ENCODE assay signal across 20 cellular contexts in genomic region chrX:48826135-48826875, GRCh38. TPM values are rescaled to one million over a fixed set of nuclear protein-coding genes. Genes with fewer than 3 reads are reported as not detected.
DNase-seq lines count a peak whose midpoint lies in the region; ATAC-seq and TF ChIP-seq lines count a peak whose summit lies in the region.
"Had no signal": no experiment of that assay in that cellular context is flagged by ENCODE, and none has a peak within 500 bp of the region (broad histone marks: within the 10 kb centered on the region; RNA-seq: fewer than 3 reads in every experiment).

TSS of gene ERAS (plus strand) at chrX:48826513. CDS start at chrX:48829124, 2,611 bp downstream.

- no peak within 1 kb of the TSS for H3K4me3 Mint-ChIP-seq in activated CD4-positive, alpha-beta memory T cell treated with anti-CD3 and anti-CD28 coated beads for 36 hours
- H3K4me3 Mint-ChIP-seq in activated CD4-positive, alpha-beta memory T cell treated with anti-CD3 and anti-CD28 coated beads, Interleukin-2, amount 10 ng/mL, durations not matched to agents 7 days and 5 days, result no peak within 1 kb of the TSS
- peak within 1 kb of the TSS in 3 of 4 donors; percentile 44 to 47 (median 45) for H3K4me3 Mint-ChIP-seq in IgD-negative memory B cell
- H3K4me3 Mint-ChIP-seq in effector memory CD8-positive, alpha-beta T cell, result peak within 1 kb of the TSS; percentile 66 to 81
- peak within 1 kb of the TSS; percentile 66 for H3K4me3 Mint-ChIP-seq in stimulated activated effector memory CD8-positive, alpha-beta T cell treated with anti-CD3 and anti-CD28 coated beads, Interleukin-12 subunit alpha, Interleukin-12 subunit beta, amount 100 ng/mL, for 72 hours

- intact Hi-C loops in activated CD4-positive, alpha-beta memory T cell treated with anti-CD3 and anti-CD28 coated beads for 36 hours (cut with micrococcal nuclease), result no loop called here

- no peak within 1 kb of the TSS for H3K23ac ChIP-seq in neuronal stem cell (ENCODE audit: low read depth, low read length, poor library complexity)

- H3K79me1 ChIP-seq in neuronal stem cell (ENCODE audit: low read depth, low read length), result no peaks in the 10 kb centered on the region

- no peaks in the 10 kb centered on the region for H3K9me3 Mint-ChIP-seq in activated CD4-positive, alpha-beta memory T cell treated with anti-CD3 and anti-CD28 coated beads for 36 hours
- no peaks in the 10 kb centered on the region for H3K9me3 Mint-ChIP-seq in activated CD4-positive, alpha-beta memory T cell treated with anti-CD3 and anti-CD28 coated beads, Interleukin-2, amount 10 ng/mL, durations not matched to agents 7 days and 5 days
- no peaks in the 10 kb centered on the region for H3K9me3 Mint-ChIP-seq in IgD-negative memory B cell
- no peaks in the 10 kb centered on the region for H3K9me3 Mint-ChIP-seq in effector memory CD8-positive, alpha-beta T cell
- no peaks in the 10 kb centered on the region for H3K9me3 Mint-ChIP-seq in stimulated activated effector memory CD8-positive, alpha-beta T cell treated with anti-CD3 and anti-CD28 coated beads, Interleukin-12 subunit alpha, Interleukin-12 subunit beta, amount 100 ng/mL, for 72 hours

- no peak within 1 kb of the TSS for H3K9ac ChIP-seq in neuronal stem cell (ENCODE audit: low read depth, low read length, poor library complexity)
- H3K9ac ChIP-seq: GM23248 had no signal

- no peak within 1 kb of the TSS for H2BK12ac ChIP-seq in neuronal stem cell (ENCODE audit: low read length)

- no peak for TF ChIP-seq EP300 in suprapubic skin (IDR thresholded peaks at IDR 0.05)

- H4K8ac ChIP-seq in neuronal stem cell (ENCODE audit: low read depth, low read length), result no peak within 1 kb of the TSS

- POLR2A ChIA-PET in activated CD4-positive, alpha-beta memory T cell treated with anti-CD3 and anti-CD28 coated beads for 36 hours (lab: Charles Lee), result no interaction called here
- POLR2A ChIA-PET in activated CD4-positive, alpha-beta memory T cell treated with anti-CD3 and anti-CD28 coated beads, Interleukin-2, amount 10 ng/mL, durations not matched to agents 7 days and 5 days (lab: Charles Lee), result no interaction called here

- H2BK15ac ChIP-seq in neuronal stem cell (ENCODE audit: low read length), result no peak within 1 kb of the TSS

- H3K4me1 Mint-ChIP-seq in activated CD4-positive, alpha-beta memory T cell treated with anti-CD3 and anti-CD28 coated beads for 36 hours (ENCODE audit: low read depth), result peaks cover 8% of the 10 kb centered on the region
- peaks cover 6% of the 10 kb centered on the region for H3K4me1 Mint-ChIP-seq in activated CD4-positive, alpha-beta memory T cell treated with anti-CD3 and anti-CD28 coated beads, Interleukin-2, amount 10 ng/mL, durations not matched to agents 7 days and 5 days
- H3K4me1 Mint-ChIP-seq in IgD-negative memory B cell, result peaks cover 0 to 3% (median 1%) of the 10 kb centered on the region in 3 donors
- peaks cover 0 to 4% of the 10 kb centered on the region in 2 donors for H3K4me1 Mint-ChIP-seq in effector memory CD8-positive, alpha-beta T cell (ENCODE audit: low read depth in 2 of 2)
- peaks cover 6% of the 10 kb centered on the region for H3K4me1 Mint-ChIP-seq in stimulated activated effector memory CD8-positive, alpha-beta T cell treated with anti-CD3 and anti-CD28 coated beads, Interleukin-12 subunit alpha, Interleukin-12 subunit beta, amount 100 ng/mL, for 72 hours

- H3K4me3 ChIP-seq in neuronal stem cell (ENCODE audit: low read length in 2 of 2), result no peak within 1 kb of the TSS
- no peak within 1 kb of the TSS for H3K4me3 ChIP-seq in suprapubic skin
- H3K4me3 ChIP-seq: colonic mucosa, esophagus muscularis mucosa, GM12878, GM23248, upper lobe of left lung had no signal

- WGBS in neuronal stem cell (ENCODE audit: extremely low coverage in 2 of 2, insufficient read length in 2 of 2, insufficient replicate concordance in 1 of 2), 2 donors, result no CpG with 5 or more reads among the region's 67 CpGs
- WGBS in suprapubic skin, result 48% methylated on average over 9 of the region's 67 CpGs

- H3K14ac ChIP-seq in neuronal stem cell (ENCODE audit: low read length), result no peak within 1 kb of the TSS

- H4K91ac ChIP-seq in neuronal stem cell (ENCODE audit: low read depth, low read length, poor library complexity), result no peak within 1 kb of the TSS

- ATAC-seq in effector memory CD8-positive, alpha-beta T cell (replicated peaks), result peak; percentile 61
- peak; percentile 42 for ATAC-seq in stimulated activated effector memory CD8-positive, alpha-beta T cell treated with anti-CD3 and anti-CD28 coated beads, Interleukin-12 subunit alpha, Interleukin-12 subunit beta, amount 100 ng/mL, for 72 hours
- ATAC-seq: GM12878 had no signal

- H3K4ac ChIP-seq in neuronal stem cell (ENCODE audit: low read length), result no peak within 1 kb of the TSS

- H3K4me2 ChIP-seq in neuronal stem cell (ENCODE audit: insufficient read depth, low read length, poor library complexity, severe bottlenecking), result no peak within 1 kb of the TSS

- H2AFZ ChIP-seq in neuronal stem cell (ENCODE audit: low read length), result no peak within 1 kb of the TSS
- H2AFZ ChIP-seq: GM23248 had no signal

- peaks cover 24% of the 10 kb centered on the region for H3K27me3 Mint-ChIP-seq in activated CD4-positive, alpha-beta memory T cell treated with anti-CD3 and anti-CD28 coated beads for 36 hours
- H3K27me3 Mint-ChIP-seq in activated CD4-positive, alpha-beta memory T cell treated with anti-CD3 and anti-CD28 coated beads, Interleukin-2, amount 10 ng/mL, durations not matched to agents 7 days and 5 days, result peaks cover 27% of the 10 kb centered on the region
- peaks cover 23% of the 10 kb centered on the region for H3K27me3 Mint-ChIP-seq in IgD-negative memory B cell
- peaks cover 12 to 40% of the 10 kb centered on the region in 2 donors for H3K27me3 Mint-ChIP-seq in effector memory CD8-positive, alpha-beta T cell

- H3K27ac ChIP-seq in neuronal stem cell (replicated peaks; ENCODE audit: low read length), result no peak within 1 kb of the TSS
- H3K27ac ChIP-seq in suprapubic skin, result no peak within 1 kb of the TSS
- H3K27ac ChIP-seq: colonic mucosa, esophagus muscularis mucosa, GM23248, upper lobe of left lung had no signal

- DNase-seq in activated CD4-positive, alpha-beta memory T cell treated with anti-CD3 and anti-CD28 coated beads for 36 hours, result peak; percentile 25
- no peak for DNase-seq in activated CD4-positive, alpha-beta memory T cell treated with anti-CD3 and anti-CD28 coated beads, Interleukin-2, amount 10 ng/mL, durations not matched to agents 7 days and 5 days
- peak in 1 of 3 experiments; percentile 2 for DNase-seq in effector memory CD8-positive, alpha-beta T cell
- no peak for DNase-seq in stimulated activated effector memory CD8-positive, alpha-beta T cell treated with anti-CD3 and anti-CD28 coated beads, Interleukin-12 subunit alpha, Interleukin-12 subunit beta, amount 100 ng/mL, for 72 hours (ENCODE audit: low spot score in 2 of 2)
- no peak for DNase-seq in neuronal stem cell (ENCODE audit: low spot score)
- no peak for DNase-seq in suprapubic skin (ENCODE audit: low spot score in 2 of 2)
- DNase-seq in effector CD4-positive, alpha-beta T cell, result no peak
- DNase-seq: activated CD4-positive, alpha-beta T cell treated with anti-CD3 and anti-CD28 coated beads for 1 hour; colonic mucosa; DMS 273 treated with DMSO at 0.1 percent for 48 hours; GM23248; mesenchymal stem cell; OCI-M1 had no signal

- H2BK120ac ChIP-seq in neuronal stem cell (ENCODE audit: low read depth, low read length), result no peak within 1 kb of the TSS

- peaks cover 9 to 42% of the 10 kb centered on the region in 2 donors for H3K36me3 ChIP-seq in neuronal stem cell (replicated peaks in 1 of 2; ENCODE audit: control insufficient read depth in 2 of 2, insufficient read depth in 2 of 2, low read length in 2 of 2)
- peaks cover 25% of the 10 kb centered on the region for H3K36me3 ChIP-seq in suprapubic skin
- H3K36me3 ChIP-seq: colonic mucosa had no signal

- no peaks in the 10 kb centered on the region for H3K4me1 ChIP-seq in neuronal stem cell (ENCODE audit: control insufficient read depth in 2 of 2, insufficient read depth in 1 of 2, low read depth in 1 of 2, low read length in 2 of 2)
- H3K4me1 ChIP-seq in suprapubic skin, result no peaks in the 10 kb centered on the region
- H3K4me1 ChIP-seq: colonic mucosa, upper lobe of left lung had no signal

- CTCF ChIA-PET in activated CD4-positive, alpha-beta memory T cell treated with anti-CD3 and anti-CD28 coated beads for 36 hours (lab: Charles Lee), result interaction anchor here (0.6 kb wide), 1 partner anchor 314 kb away, joined by 3 read pairs; no protein-coding TSS in a partner anchor
- CTCF ChIA-PET in activated CD4-positive, alpha-beta memory T cell treated with anti-CD3 and anti-CD28 coated beads, Interleukin-2, amount 10 ng/mL, durations not matched to agents 7 days and 5 days (lab: Charles Lee), result interaction anchor here (0.7 to 1.3 kb wide), 2 partner anchors 10 to 143 kb away, joined by 3 read pairs; partner anchors contain the start of gene WAS

- H2AK5ac ChIP-seq in neuronal stem cell (ENCODE audit: low read depth, low read length), result no peak within 1 kb of the TSS

- no peak within 1 kb of the TSS for H3K27ac Mint-ChIP-seq in activated CD4-positive, alpha-beta memory T cell treated with anti-CD3 and anti-CD28 coated beads for 36 hours
- H3K27ac Mint-ChIP-seq in activated CD4-positive, alpha-beta memory T cell treated with anti-CD3 and anti-CD28 coated beads, Interleukin-2, amount 10 ng/mL, durations not matched to agents 7 days and 5 days, result no peak within 1 kb of the TSS
- H3K27ac Mint-ChIP-seq in IgD-negative memory B cell, result no peak within 1 kb of the TSS
- peak within 1 kb of the TSS in 1 of 2 donors; percentile 75 for H3K27ac Mint-ChIP-seq in effector memory CD8-positive, alpha-beta T cell
- H3K27ac Mint-ChIP-seq in stimulated activated effector memory CD8-positive, alpha-beta T cell treated with anti-CD3 and anti-CD28 coated beads, Interleukin-12 subunit alpha, Interleukin-12 subunit beta, amount 100 ng/mL, for 72 hours, result no peak within 1 kb of the TSS

- peaks cover 21% of the 10 kb centered on the region for H3K36me3 Mint-ChIP-seq in activated CD4-positive, alpha-beta memory T cell treated with anti-CD3 and anti-CD28 coated beads for 36 hours
- peaks cover 25% of the 10 kb centered on the region for H3K36me3 Mint-ChIP-seq in activated CD4-positive, alpha-beta memory T cell treated with anti-CD3 and anti-CD28 coated beads, Interleukin-2, amount 10 ng/mL, durations not matched to agents 7 days and 5 days (ENCODE audit: low read depth)
- H3K36me3 Mint-ChIP-seq in IgD-negative memory B cell, result peaks cover 5% of the 10 kb centered on the region
- H3K36me3 Mint-ChIP-seq in effector memory CD8-positive, alpha-beta T cell (ENCODE audit: insufficient read depth), result peaks cover 7% of the 10 kb centered on the region
- H3K36me3 Mint-ChIP-seq in stimulated activated effector memory CD8-positive, alpha-beta T cell treated with anti-CD3 and anti-CD28 coated beads, Interleukin-12 subunit alpha, Interleukin-12 subunit beta, amount 100 ng/mL, for 72 hours, result peaks cover 7% of the 10 kb centered on the region

- H3K27me3 ChIP-seq in neuronal stem cell (ENCODE audit: control insufficient read depth in 3 of 3, insufficient read depth in 3 of 3, low read depth in 1 of 3, low read length in 3 of 3), result peaks cover 0 to 27% (median 2%) of the 10 kb centered on the region in 3 experiments
- peaks cover 7% of the 10 kb centered on the region for H3K27me3 ChIP-seq in suprapubic skin
- H3K27me3 ChIP-seq: upper lobe of left lung had no signal

- TF ChIP-seq POLR2A in suprapubic skin (IDR thresholded peaks at IDR 0.05), result no peak

- no peak within 1 kb of the TSS for H3K18ac ChIP-seq in neuronal stem cell (ENCODE audit: low read length)

- TF ChIP-seq CTCF in suprapubic skin (IDR thresholded peaks at IDR 0.05), result no peak

- H2BK5ac ChIP-seq in neuronal stem cell (ENCODE audit: low read length), result no peak within 1 kb of the TSS

- H3K9me3 ChIP-seq in neuronal stem cell (replicated peaks in 1 of 2; ENCODE audit: control insufficient read depth in 2 of 2, insufficient read depth in 1 of 2, low read depth in 1 of 2, low read length in 2 of 2) (peaks cover 0 to 2% of the 10 kb centered on the region in 2 donors), suprapubic skin (no peaks in the 10 kb centered on the region)
- H3K9me3 ChIP-seq: colonic mucosa had no signal

RNA-seq across cellular contexts. Expression of gene ERAS, which starts in this region (rescaled TPM):
- total RNA-seq in activated CD4-positive, alpha-beta memory T cell treated with anti-CD3 and anti-CD28 coated beads for 36 hours, result not detected
- total RNA-seq in activated CD4-positive, alpha-beta memory T cell treated with anti-CD3 and anti-CD28 coated beads, Interleukin-2, amount 10 ng/mL, durations not matched to agents 7 days and 5 days, result not detected
- not detected for polyA plus RNA-seq in IgD-negative memory B cell
- polyA plus RNA-seq in neuronal stem cell (2013, experiment 1 of 2), result 0.04 TPM
- polyA plus RNA-seq in neuronal stem cell (2013, experiment 2 of 2), result 0.06 TPM
- not detected for total RNA-seq in suprapubic skin
- total RNA-seq: esophagus muscularis mucosa, GM12878, GM23248, MCF 10A, omental fat pad, upper lobe of left lung had no signal
- polyA plus RNA-seq: adipose tissue, GM12878, GM23248 had no signal

Comparison
In these comparisons a context has a peak if more than half of its experiments do, and no peak if none do; other contexts are left out.
1. Peak in DNase-seq in activated CD4-positive, alpha-beta memory T cell treated with anti-CD3 and anti-CD28 coated beads for 36 hours; RNA of the gene not detected or under 1 TPM.
2. H3K4me3 Mint-ChIP-seq: peak in IgD-negative memory B cell (3 of 4), effector memory CD8-positive, alpha-beta T cell (2 of 2) and stimulated activated effector memory CD8-positive, alpha-beta T cell treated with anti-CD3 and anti-CD28 coated beads, Interleukin-12 subunit alpha, Interleukin-12 subunit beta, amount 100 ng/mL, for 72 hours (single experiment); none in activated CD4-positive, alpha-beta memory T cell treated with anti-CD3 and anti-CD28 coated beads for 36 hours (single experiment) and activated CD4-positive, alpha-beta memory T cell treated with anti-CD3 and anti-CD28 coated beads, Interleukin-2, amount 10 ng/mL, durations not matched to agents 7 days and 5 days (single experiment).